Comparison of ENCODE assay signal across 9 cellular contexts in the genomic region with DNA sequence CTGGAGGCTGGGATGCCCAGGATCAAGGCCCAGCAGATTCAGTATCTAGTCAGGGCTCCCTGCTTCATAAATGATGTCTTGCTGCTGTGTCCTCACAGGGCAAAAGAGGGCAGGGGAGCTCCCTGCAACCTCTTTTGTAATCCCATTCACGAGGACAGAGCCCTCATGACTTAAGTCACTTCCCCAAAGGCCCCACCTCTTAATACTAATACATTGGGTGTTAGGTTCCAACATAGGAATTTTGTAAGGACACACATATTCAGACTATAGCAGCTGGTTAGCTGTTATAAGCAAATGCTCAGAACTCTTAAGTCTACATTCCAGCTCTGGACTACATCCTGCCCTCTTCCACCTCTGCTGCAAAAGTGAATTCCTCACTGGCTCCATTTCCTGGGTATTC.
DNase-seq lines count a peak whose midpoint lies in the region; ATAC-seq and TF ChIP-seq lines count a peak whose summit lies in the region.
"Had no signal": no experiment of that assay in that cellular context is flagged by ENCODE, and none has a peak within 500 bp of the region (broad histone marks: within the 10 kb centered on the region; RNA-seq: fewer than 3 reads in every experiment).

No MANE protein-coding gene starts in this region.

- TF ChIP-seq CTCF in neural crest cell (conservative IDR thresholded peaks at IDR 0.05) (no peak), nephron progenitor cell (IDR thresholded peaks at IDR 0.05) (no peak)

- no peak for ATAC-seq in T-cell (replicated peaks in 1 of 4)

- peaks cover 16% of the 10 kb centered on the region for H3K36me3 Mint-ChIP-seq in T-helper 2 cell treated with Interferon-gamma antibody and Interleukin-4, amounts not matched to agents 5 μg/mL and 100 μg/mL, for 36 hours (ENCODE audit: low read depth)
- H3K36me3 Mint-ChIP-seq in T-cell (peaks cover 32% of the 10 kb centered on the region), neural crest cell (ENCODE audit: low read depth) (peaks cover 4% of the 10 kb centered on the region), nephron progenitor cell (ENCODE audit: low read depth) (no peaks in the 10 kb centered on the region)

- no peaks in the 10 kb centered on the region for H3K9me3 Mint-ChIP-seq in T-helper 2 cell treated with Interferon-gamma antibody and Interleukin-4, amounts not matched to agents 5 μg/mL and 100 μg/mL, for 36 hours
- H3K9me3 Mint-ChIP-seq in T-cell (no peaks in the 10 kb centered on the region), neural crest cell (no peaks in the 10 kb centered on the region), nephron progenitor cell (no peaks in the 10 kb centered on the region)

- POLR2A ChIA-PET in T-cell (lab: Charles Lee): no interaction called here

- CTCF ChIA-PET in T-cell (lab: Charles Lee): interaction anchor here in 1 of 2 donors (1.2 kb wide), 1 partner anchor 84 kb away, joined by 3 read pairs; no protein-coding TSS in a partner anchor

- H3K27me3 Mint-ChIP-seq in T-helper 2 cell treated with Interferon-gamma antibody and Interleukin-4, amounts not matched to agents 5 μg/mL and 100 μg/mL, for 36 hours (ENCODE audit: low read depth): no peaks in the 10 kb centered on the region
- H3K27me3 Mint-ChIP-seq in T-cell (no peaks in the 10 kb centered on the region), neural crest cell (ENCODE audit: low read depth) (no peaks in the 10 kb centered on the region), nephron progenitor cell (ENCODE audit: low read depth, poor library complexity) (no peaks in the 10 kb centered on the region)

- H3K4me3 Mint-ChIP-seq in T-helper 2 cell treated with Interferon-gamma antibody and Interleukin-4, amounts not matched to agents 5 μg/mL and 100 μg/mL, for 36 hours: no peak overlapping the region
- H3K4me3 Mint-ChIP-seq in T-cell: no peak overlapping the region
- H3K4me3 Mint-ChIP-seq in neural crest cell: no peak overlapping the region
- no peak overlapping the region for H3K4me3 Mint-ChIP-seq in nephron progenitor cell

- peak overlapping the region; percentile 0 for H3K27ac Mint-ChIP-seq in T-helper 2 cell treated with Interferon-gamma antibody and Interleukin-4, amounts not matched to agents 5 μg/mL and 100 μg/mL, for 36 hours
- H3K27ac Mint-ChIP-seq in T-cell (peak overlapping the region; percentile 49 to 56), neural crest cell (ENCODE audit: unreplicated experiment) (peak overlapping the region; percentile 52), nephron progenitor cell (no peak overlapping the region)

- DNase-seq in T-helper 2 cell treated with Interferon-gamma antibody and Interleukin-4, amounts not matched to agents 5 μg/mL and 100 μg/mL, for 36 hours (ENCODE audit: low spot score): no peak
- no peak for DNase-seq in T-helper 2 cell
- peak; percentile 82 for DNase-seq in HCEC 1CT
- DNase-seq in T-cell: no peak
- DNase-seq in neural crest cell (ENCODE audit: low read depth, low spot score): no peak
- DNase-seq in nephron progenitor cell: no peak
- DNase-seq in activated gamma-delta T cell treated with Interleukin-2 at 50 U/mL for 16 hours: no peak
- no peak for DNase-seq in NCI-H146 (lab: John Stamatoyannopoulos, UW)
- DNase-seq: NCI-H1048 had no signal

- H3K4me1 Mint-ChIP-seq in T-helper 2 cell treated with Interferon-gamma antibody and Interleukin-4, amounts not matched to agents 5 μg/mL and 100 μg/mL, for 36 hours (ENCODE audit: low read depth): peaks cover 6% of the 10 kb centered on the region
- H3K4me1 Mint-ChIP-seq in T-cell (peaks cover 39 to 67% (median 47%) of the 10 kb centered on the region in 3 donors), neural crest cell (peaks cover 9% of the 10 kb centered on the region), nephron progenitor cell (peaks cover 5% of the 10 kb centered on the region)
